Comparison of ENCODE assay signal across 19 cellular contexts in genomic region chr18:61967242-61967891, GRCh38.
DNase-seq lines count a peak whose midpoint lies in the region; ATAC-seq and TF ChIP-seq lines count a peak whose summit lies in the region.
"Had no signal": no experiment of that assay in that cellular context is flagged by ENCODE, and none has a peak within 500 bp of the region (broad histone marks: within the 10 kb centered on the region; RNA-seq: fewer than 3 reads in every experiment).

No MANE protein-coding gene starts in this region.

- ATAC-seq in left lung: peak; percentile 18
- ATAC-seq in stimulated activated effector memory CD8-positive, alpha-beta T cell treated with anti-CD3 and anti-CD28 coated beads, Interleukin-12 subunit alpha, Interleukin-12 subunit beta, amount 100 ng/mL, for 72 hours: peak; percentile 31
- ATAC-seq in GM18868 (IDR thresholded peaks at IDR 0.05; ENCODE audit: unreplicated experiment): no peak
- ATAC-seq in activated CD8-positive, alpha-beta T cell treated with anti-CD3 and anti-CD28 coated beads for 36 hours: no peak
- ATAC-seq: GM12878, HCT116, K562 had no signal

- in situ Hi-C loops in GM13976 (cut with MboI; ENCODE audit: low sequenced_read_pairs, unreplicated experiment): no loop called here

- TF ChIP-seq CTCF in left lung (IDR thresholded peaks at IDR 0.05) (no peak), GM13976 (IDR thresholded peaks at IDR 0.05; ENCODE audit: borderline replicate concordance, control extremely low read depth, extremely low read depth, insufficient read depth, missing control alignments) (no peak)
- TF ChIP-seq CTCF in activated CD8-positive, alpha-beta T cell treated with anti-CD3 and anti-CD28 coated beads for 36 hours (IDR thresholded peaks at IDR 0.05): no peak

- no peaks in the 10 kb centered on the region for H3K36me3 Mint-ChIP-seq in stimulated activated effector memory CD8-positive, alpha-beta T cell treated with anti-CD3 and anti-CD28 coated beads, Interleukin-12 subunit alpha, Interleukin-12 subunit beta, amount 100 ng/mL, for 72 hours
- no peaks in the 10 kb centered on the region for H3K36me3 Mint-ChIP-seq in activated CD8-positive, alpha-beta T cell treated with anti-CD3 and anti-CD28 coated beads for 36 hours (ENCODE audit: low read depth)
- H3K36me3 Mint-ChIP-seq: CD4-positive, alpha-beta memory T cell had no signal

- no peak overlapping the region for H3K27ac Mint-ChIP-seq in stimulated activated effector memory CD8-positive, alpha-beta T cell treated with anti-CD3 and anti-CD28 coated beads, Interleukin-12 subunit alpha, Interleukin-12 subunit beta, amount 100 ng/mL, for 72 hours
- H3K27ac Mint-ChIP-seq in activated CD8-positive, alpha-beta T cell treated with anti-CD3 and anti-CD28 coated beads for 36 hours: no peak overlapping the region
- H3K27ac Mint-ChIP-seq: CD4-positive, alpha-beta memory T cell; HFFc6 had no signal

- peaks cover 3% of the 10 kb centered on the region for H3K27me3 Mint-ChIP-seq in activated CD8-positive, alpha-beta T cell treated with anti-CD3 and anti-CD28 coated beads for 36 hours
- H3K27me3 Mint-ChIP-seq: CD4-positive, alpha-beta memory T cell had no signal

- no peaks in the 10 kb centered on the region for H3K36me3 ChIP-seq in left lung
- H3K36me3 ChIP-seq: BE2C had no signal

- no peaks in the 10 kb centered on the region for H3K27me3 ChIP-seq in left lung
- H3K27me3 ChIP-seq: BE2C had no signal

- H3K4me3 Mint-ChIP-seq in stimulated activated effector memory CD8-positive, alpha-beta T cell treated with anti-CD3 and anti-CD28 coated beads, Interleukin-12 subunit alpha, Interleukin-12 subunit beta, amount 100 ng/mL, for 72 hours: no peak overlapping the region
- no peak overlapping the region for H3K4me3 Mint-ChIP-seq in activated CD8-positive, alpha-beta T cell treated with anti-CD3 and anti-CD28 coated beads for 36 hours
- H3K4me3 Mint-ChIP-seq: CD4-positive, alpha-beta memory T cell; HFFc6 had no signal

- H3K4me1 ChIP-seq in left lung: no peaks in the 10 kb centered on the region
- H3K4me1 ChIP-seq: BE2C had no signal

- intact Hi-C loops in left lung (cut with DNase I): no loop called here
- intact Hi-C loops in activated CD8-positive, alpha-beta T cell treated with anti-CD3 and anti-CD28 coated beads for 36 hours (cut with micrococcal nuclease): no loop called here

- no peaks in the 10 kb centered on the region for H3K9me3 Mint-ChIP-seq in stimulated activated effector memory CD8-positive, alpha-beta T cell treated with anti-CD3 and anti-CD28 coated beads, Interleukin-12 subunit alpha, Interleukin-12 subunit beta, amount 100 ng/mL, for 72 hours
- H3K9me3 Mint-ChIP-seq in activated CD8-positive, alpha-beta T cell treated with anti-CD3 and anti-CD28 coated beads for 36 hours: no peaks in the 10 kb centered on the region
- H3K9me3 Mint-ChIP-seq: CD4-positive, alpha-beta memory T cell; HFFc6 had no signal

- H3K9me3 ChIP-seq in left lung: no peaks in the 10 kb centered on the region
- H3K9me3 ChIP-seq: BE2C had no signal

- H3K4me3 ChIP-seq in left lung: no peak overlapping the region
- H3K4me3 ChIP-seq: GM12878, K562 had no signal

- H3K4me1 Mint-ChIP-seq in stimulated activated effector memory CD8-positive, alpha-beta T cell treated with anti-CD3 and anti-CD28 coated beads, Interleukin-12 subunit alpha, Interleukin-12 subunit beta, amount 100 ng/mL, for 72 hours: no peaks in the 10 kb centered on the region
- H3K4me1 Mint-ChIP-seq in activated CD8-positive, alpha-beta T cell treated with anti-CD3 and anti-CD28 coated beads for 36 hours (ENCODE audit: low read depth): peaks cover 3% of the 10 kb centered on the region

- H3K27ac ChIP-seq in left lung: no peak overlapping the region
- H3K27ac ChIP-seq: HL-60 had no signal

- CTCF ChIA-PET in activated CD8-positive, alpha-beta T cell treated with anti-CD3 and anti-CD28 coated beads for 36 hours (lab: Charles Lee): interaction anchor here (1.2 kb wide), 1 partner anchor 65 kb away, joined by 3 read pairs; no protein-coding TSS in a partner anchor

- POLR2A ChIA-PET in activated CD8-positive, alpha-beta T cell treated with anti-CD3 and anti-CD28 coated beads for 36 hours (lab: Charles Lee): no interaction called here

- peak; percentile 56 for DNase-seq in CD1c-positive myeloid dendritic cell (ENCODE audit: extremely low spot score)
- DNase-seq in MV-4-11 (lab: John Stamatoyannopoulos, UW): peak; percentile 55
- no peak for DNase-seq in left lung
- peak in 1 of 2 donors; percentile 46 for DNase-seq in stimulated activated effector memory CD8-positive, alpha-beta T cell treated with anti-CD3 and anti-CD28 coated beads, Interleukin-12 subunit alpha, Interleukin-12 subunit beta, amount 100 ng/mL, for 72 hours (ENCODE audit: low spot score in 2 of 2)
- DNase-seq in GM13976 (ENCODE audit: low spot score): no peak
- DNase-seq in activated CD8-positive, alpha-beta T cell treated with anti-CD3 and anti-CD28 coated beads for 36 hours: no peak
- DNase-seq: BE2C; C1 segment of cervical spinal cord; CD4-positive, alpha-beta memory T cell; DND-41; EL; GOT3; H7; HFFc6 had no signal

Comparison
In these comparisons a context has a peak if more than half of its experiments do, and no peak if none do; other contexts are left out.
1. DNase-seq: peak in CD1c-positive myeloid dendritic cell (single experiment) and MV-4-11 (single experiment); none in left lung (0 of 2), GM13976 (single experiment) and activated CD8-positive, alpha-beta T cell treated with anti-CD3 and anti-CD28 coated beads for 36 hours (single experiment).
2. ATAC-seq: peak in left lung (single experiment) and stimulated activated effector memory CD8-positive, alpha-beta T cell treated with anti-CD3 and anti-CD28 coated beads, Interleukin-12 subunit alpha, Interleukin-12 subunit beta, amount 100 ng/mL, for 72 hours (single experiment); none in GM18868 (single experiment) and activated CD8-positive, alpha-beta T cell treated with anti-CD3 and anti-CD28 coated beads for 36 hours (single experiment).